In genomic region chr20:63641146-63641791, GRCh38 we compare ENCODE assay signal across 8 cellular contexts. TPM values are rescaled to one million over a fixed set of nuclear protein-coding genes. Genes with fewer than 3 reads are reported as not detected.
DNase-seq lines count a peak whose midpoint lies in the region; ATAC-seq and TF ChIP-seq lines count a peak whose summit lies in the region.

No MANE protein-coding gene starts in this region.

- intact Hi-C loops in esophagus muscularis mucosa (cut with DNase I) = no loop called here
- intact Hi-C loops in psoas muscle (cut with DNase I) = no loop called here

- no peak for TF ChIP-seq CTCF in esophagus muscularis mucosa (IDR thresholded peaks at IDR 0.05)
- no peak for TF ChIP-seq CTCF in psoas muscle (IDR thresholded peaks at IDR 0.05)

- H3K27me3 ChIP-seq in esophagus muscularis mucosa (no peaks in the 10 kb centered on the region), psoas muscle (ENCODE audit: insufficient read depth in 3 of 3, low read length in 2 of 3) (peaks cover 0 to 4% (median 0%) of the 10 kb centered on the region in 3 donors)

- H3K4me3 ChIP-seq in esophagus muscularis mucosa (peak overlapping the region; percentile 54 to 69 (median 59)), psoas muscle (peak overlapping the region; percentile 76)

- H3K9me3 ChIP-seq in esophagus muscularis mucosa (no peaks in the 10 kb centered on the region), psoas muscle (no peaks in the 10 kb centered on the region)

- H3K4me1 ChIP-seq in esophagus muscularis mucosa (peaks cover 7 to 32% (median 21%) of the 10 kb centered on the region in 4 donors), psoas muscle (peaks cover 2% of the 10 kb centered on the region)

- H3K27ac ChIP-seq in esophagus muscularis mucosa (replicated peaks in 1 of 4) (peak overlapping the region; percentile 68 to 85 (median 76)), psoas muscle (peak overlapping the region; percentile 63)

- DNase-seq in EH (ENCODE audit: low read depth) = peak; percentile 56
- peak; percentile 31 for DNase-seq in activated CD4-positive, alpha-beta T cell treated with anti-CD3 and anti-CD28 coated beads for 1 hour
- DNase-seq in esophagus muscularis mucosa (ENCODE audit: extremely low spot score) = no peak
- no peak for DNase-seq in psoas muscle
- DNase-seq in G401 (ENCODE audit: low spot score) = no peak
- no peak for DNase-seq in UCSD-AML1 (lab: John Stamatoyannopoulos, UW; ENCODE audit: unreplicated experiment)

- WGBS in esophagus muscularis mucosa = 15% methylated on average over 18 of the region's 47 CpGs
- 23 to 37% (median 25%) methylated on average over 31 to 42 of the region's 47 CpGs for WGBS in psoas muscle, 3 donors

- H3K36me3 ChIP-seq in esophagus muscularis mucosa = no peaks in the 10 kb centered on the region
- H3K36me3 ChIP-seq in psoas muscle (ENCODE audit: insufficient read depth in 1 of 2, low read depth in 1 of 2) = no peaks in the 10 kb centered on the region

- TF ChIP-seq EP300 in esophagus muscularis mucosa (IDR thresholded peaks at IDR 0.05) = no peak

- TF ChIP-seq POLR2A in esophagus muscularis mucosa (IDR thresholded peaks at IDR 0.05; ENCODE audit: low read depth) = peak; percentile 21

- in situ Hi-C loops in G401 (cut with HindIII; ENCODE audit: low sequenced_read_pairs) = no loop called here

- ATAC-seq in HG02981 (IDR thresholded peaks at IDR 0.05; ENCODE audit: unreplicated experiment) (peak; percentile 15), psoas muscle (peak; percentile 1 to 54 (median 6)), HG03175 (IDR thresholded peaks at IDR 0.05; ENCODE audit: unreplicated experiment) (no peak)

RNA-seq across cellular contexts. Expression of gene STMN3, which starts 12.0 kb away (rescaled TPM):
- total RNA-seq in esophagus muscularis mucosa (10 to 100 TPM; 13.3 to 47.4 (median 28.9) TPM), psoas muscle (1 to 10 TPM; 2.4 to 3.1 (median 2.7) TPM)
- 1 to 10 TPM; 1.0 to 2.7 (median 1.2) TPM for polyA plus RNA-seq in psoas muscle
- 179 and 180 TPM in 2 replicates for total RNA-seq in G401 (2014; rRNA removed; shearing (Covaris generic))

RNA-seq across cellular contexts. Expression of gene GMEB2, which starts 14.4 kb away (rescaled TPM):
- 10 to 100 TPM; 11.1 to 19.1 (median 14.0) TPM for total RNA-seq in esophagus muscularis mucosa
- total RNA-seq in psoas muscle = 10 to 100 TPM in 1 of 4 donors, 1 to 10 TPM in 3; 5.4 to 10.1 (median 7.8) TPM
- polyA plus RNA-seq in psoas muscle = 1 to 10 TPM; 6.9 to 8.7 (median 8.5) TPM
- total RNA-seq in G401 (2014; rRNA removed; shearing (Covaris generic)) = 19.3 and 19.7 TPM in 2 replicates

RNA-seq across cellular contexts. Expression of gene RTEL1, which starts 16.8 kb away (rescaled TPM):
- total RNA-seq in esophagus muscularis mucosa = 10 to 100 TPM in 2 of 4 donors, 1 to 10 TPM in 2; 8.4 to 13.4 (median 9.6) TPM
- 10 to 100 TPM in 2 of 4 donors, 1 to 10 TPM in 2; 9.2 to 17.5 (median 10.9) TPM for total RNA-seq in psoas muscle
- polyA plus RNA-seq in psoas muscle = 1 to 10 TPM; 5.2 to 7.3 (median 7.1) TPM
- 18.5 and 18.7 TPM in 2 replicates for total RNA-seq in G401 (2014; rRNA removed; shearing (Covaris generic))

RNA-seq across cellular contexts. Expression of gene TNFRSF6B, which starts 55.2 kb away (rescaled TPM):
- total RNA-seq in esophagus muscularis mucosa = 10 to 100 TPM in 3 of 4 donors, 1 to 10 TPM in 1; 5.0 to 67.8 (median 26.5) TPM
- 1 to 10 TPM in 3 of 4 donors, not detected in 1; 1.3 to 2.2 (median 1.6) TPM for total RNA-seq in psoas muscle
- 10 to 100 TPM in 1 of 3 donors, 1 to 10 TPM in 1, under 1 TPM in 1; 0.56 to 16.1 (median 6.1) TPM for polyA plus RNA-seq in psoas muscle
- total RNA-seq in G401 (2014; rRNA removed; shearing (Covaris generic)) = not detected in 2 replicates

Comparison
In these comparisons a context has a peak if more than half of its experiments do, and no peak if none do; other contexts are left out.
1. DNase-seq: peak in EH (single experiment) and activated CD4-positive, alpha-beta T cell treated with anti-CD3 and anti-CD28 coated beads for 1 hour (single experiment); none in esophagus muscularis mucosa (single experiment), psoas muscle (0 of 2), G401 (single experiment) and UCSD-AML1 (single experiment).